16 cellular contexts compared by ENCODE assay signal in genomic region chr3:183794452-183794851, GRCh38. TPM values are rescaled to one million over a fixed set of nuclear protein-coding genes. Genes with fewer than 3 reads are reported as not detected.
DNase-seq lines count a peak whose midpoint lies in the region; ATAC-seq lines count a peak whose summit lies in the region.
"Had no signal": no experiment of that assay in that cellular context is flagged by ENCODE, and none has a peak within 500 bp of the region (broad histone marks: within the 10 kb centered on the region; RNA-seq: fewer than 3 reads in every experiment).

No MANE protein-coding gene starts in this region.

- H3K27ac ChIP-seq in SJCRH30, result peak overlapping the region; percentile 87
- peak overlapping the region; percentile 3 for H3K27ac ChIP-seq in caudate nucleus (ENCODE audit: low read depth, low read length)
- peak overlapping the region; percentile 70 for H3K27ac ChIP-seq in substantia nigra (ENCODE audit: low read depth, low read length, poor library complexity, severe bottlenecking)

- H3K9me3 ChIP-seq in SJCRH30 (replicated peaks), result no peaks in the 10 kb centered on the region

- H3K27me3 ChIP-seq in SJCRH30, result no peaks in the 10 kb centered on the region

- peaks cover 23% of the 10 kb centered on the region for H3K4me1 ChIP-seq in SJCRH30

- H3K4me3 ChIP-seq in SJCRH30, result no peak overlapping the region

- DNase-seq in SJCRH30 (peak; percentile 46 to 62), caudate nucleus (lab: John Stamatoyannopoulos, UW) (no peak), left ventricle myocardium superior (no peak), substantia nigra (lab: John Stamatoyannopoulos, UW) (no peak), SW480 (ENCODE audit: low spot score) (no peak), NK-92 (lab: John Stamatoyannopoulos, UW; ENCODE audit: unreplicated experiment) (no peak)
- DNase-seq: CD4-positive, CD25-positive, alpha-beta regulatory T cell; EL; Kasumi-1; NCI-H1694 treated with DMSO at 0.1 percent for 48 hours; NCI-H2081 treated with DMSO at 0.1 percent for 48 hours; NCI-H2171 treated with DMSO at 0.1 percent for 48 hours; NCI-H524 treated with DMSO at 0.1 percent for 48 hours; NCI-H82; SHP77 treated with DMSO at 0.1 percent for 48 hours had no signal

- peaks cover 55% of the 10 kb centered on the region for H3K36me3 ChIP-seq in SJCRH30

- ATAC-seq in left ventricle myocardium superior (peak; percentile 68), GM18520 (IDR thresholded peaks at IDR 0.05; ENCODE audit: unreplicated experiment) (no peak)

- intact Hi-C loops in left ventricle myocardium superior (cut with micrococcal nuclease), result no loop called here

RNA-seq across cellular contexts. Expression of gene MAP6D1, which starts 30.9 kb away (rescaled TPM):
- 6.5 and 7.0 TPM in 2 replicates for total RNA-seq in SJCRH30 (2014; rRNA removed; shearing (Covaris generic))
- total RNA-seq in left ventricle myocardium superior, result 2.3 TPM

Comparison
In these comparisons a context has a peak if more than half of its experiments do, and no peak if none do; other contexts are left out.
1. DNase-seq: peak in SJCRH30 (2 of 2); none in caudate nucleus (0 of 61), left ventricle myocardium superior (single experiment), substantia nigra (0 of 49), SW480 (single experiment) and NK-92 (single experiment).
2. H3K27ac ChIP-seq: peak in every context shown above with its lines; median percentile 87 in SJCRH30; 70 in substantia nigra; 3 in caudate nucleus.